28 cellular contexts compared by ENCODE assay signal in genomic region chr9:18466101-18466500, GRCh38. TPM values are rescaled to one million over a fixed set of nuclear protein-coding genes. Genes with fewer than 3 reads are reported as not detected.
"Had no signal": no experiment of that assay in that cellular context is flagged by ENCODE, and none has a peak within 500 bp of the region (broad histone marks: within the 10 kb centered on the region; RNA-seq: fewer than 3 reads in every experiment).

No MANE protein-coding gene starts in this region.

- H3K27ac ChIP-seq: brain microvascular endothelial cell, coronary artery, epithelial cell of prostate, esophagus squamous epithelium, gastroesophageal sphincter, VCaP had no signal

- H3K4me3 ChIP-seq: coronary artery, esophagus squamous epithelium, gastroesophageal sphincter had no signal

- H3K36me3 ChIP-seq: brain microvascular endothelial cell, esophagus squamous epithelium, gastroesophageal sphincter had no signal

- DNase-seq: activated CD4-positive, alpha-beta memory T cell treated with anti-CD3 and anti-CD28 coated beads, Interleukin-2, amount 10 ng/mL, durations not matched to agents 7 days and 5 days; activated CD4-positive, alpha-beta T cell treated with anti-CD3 and anti-CD28 coated beads for 1 hour; activated CD4-positive, alpha-beta T cell treated with anti-CD3 and anti-CD28 coated beads for 4 hours; activated CD4-positive, alpha-beta T cell treated with anti-CD3 and anti-CD28 coated beads, Interleukin-2, amount 10 ng/mL, durations not matched to agents 7 days and 5 days; activated CD4-positive, alpha-beta T cell treated with anti-CD3 and anti-CD28 coated beads, Interleukin-2, amount 50 U/mL, for 4 hours; activated CD8-positive, alpha-beta memory T cell treated with anti-CD3 and anti-CD28 coated beads, Interleukin-2, amount 50 U/mL, for 48 hours; activated gamma-delta T cell; activated naive CD4-positive, alpha-beta T cell; activated naive CD4-positive, alpha-beta T cell treated with anti-CD3 and anti-CD28 coated beads, Interleukin-2, amount 50 U/mL, for 16 hours; activated T-cell treated with anti-CD3 and anti-CD28 coated beads for 4 hours; activated T-cell treated with anti-CD3 and anti-CD28 coated beads, Interleukin-2, amount 50 U/mL, for 24 hours; activated T-cell treated with anti-CD3 and anti-CD28 coated beads, Interleukin-2, amount 50 U/mL, for 72 hours; amniotic stem cell; anterior cingulate cortex; brain microvascular endothelial cell; effector CD4-positive, alpha-beta T cell; effector memory CD8-positive, alpha-beta T cell; esophagus squamous epithelium; foreskin melanocyte; head of caudate nucleus; T-helper 2 cell had no signal

- H3K27me3 ChIP-seq: brain microvascular endothelial cell, esophagus squamous epithelium, gastroesophageal sphincter had no signal

- H3K4me1 ChIP-seq: gastroesophageal sphincter had no signal

- FAIRE-seq: bronchial epithelial cell had no signal

- ATAC-seq: activated T-cell treated with anti-CD3 and anti-CD28 coated beads, Interleukin-2, amount 50 U/mL, for 72 hours; effector memory CD8-positive, alpha-beta T cell; gastroesophageal sphincter; WTC11 had no signal

RNA-seq across cellular contexts. Expression of gene ADAMTSL1, which starts 7.9 kb away (rescaled TPM):
- total RNA-seq: activated CD4-positive, alpha-beta memory T cell treated with anti-CD3 and anti-CD28 coated beads, Interleukin-2, amount 10 ng/mL, durations not matched to agents 7 days and 5 days; activated CD4-positive, alpha-beta T cell treated with anti-CD3 and anti-CD28 coated beads, Interleukin-2, amount 10 ng/mL, durations not matched to agents 7 days and 5 days; activated T-cell treated with anti-CD3 and anti-CD28 coated beads, Interleukin-2, amount 50 U/mL, for 72 hours; T-helper 1 cell treated with Interleukin-12 subunit alpha and Interleukin-12 subunit beta and Interleukin-4 antibody, amounts not matched to agents 30 ng/mL and 1 ng/mL, for 36 hours had no signal
